In genomic region chr11:66287256-66288137, GRCh38 we compare ENCODE assay signal across 9 cellular contexts. TPM values are rescaled to one million over a fixed set of nuclear protein-coding genes. Genes with fewer than 3 reads are reported as not detected.
A peak's percentile ranks its signal among the peaks of the same experiment; 100 is the strongest.
DNase-seq lines count a peak whose midpoint lies in the region; ATAC-seq and TF ChIP-seq lines count a peak whose summit lies in the region.
"Had no signal": no experiment of that assay in that cellular context is flagged by ENCODE, and none has a peak within 500 bp of the region (broad histone marks: within the 10 kb centered on the region; RNA-seq: fewer than 3 reads in every experiment).

No MANE protein-coding gene starts in this region.

- H3K9me3 Mint-ChIP-seq in activated T-cell treated with anti-CD3 and anti-CD28 coated beads, Interleukin-2, amount 50 U/mL, for 24 hours, result no peaks in the 10 kb centered on the region
- H3K9me3 Mint-ChIP-seq in activated naive CD4-positive, alpha-beta T cell treated with anti-CD3 and anti-CD28 coated beads, Interleukin-2, amount 50 U/mL, for 72 hours, result no peaks in the 10 kb centered on the region

- peak overlapping the region; percentile 69 to 75 for H3K4me3 ChIP-seq in left lung
- H3K4me3 ChIP-seq in tibial artery, result peak overlapping the region; percentile 83 to 91

- H3K9me3 ChIP-seq in left lung, result no peaks in the 10 kb centered on the region
- no peaks in the 10 kb centered on the region for H3K9me3 ChIP-seq in tibial artery

- peaks cover 45% of the 10 kb centered on the region for H3K4me1 Mint-ChIP-seq in activated T-cell treated with anti-CD3 and anti-CD28 coated beads, Interleukin-2, amount 50 U/mL, for 24 hours (ENCODE audit: low read depth)

- H3K4me1 ChIP-seq in left lung, result peaks cover 16 to 39% of the 10 kb centered on the region in 2 donors
- H3K4me1 ChIP-seq in tibial artery, result peaks cover 3 to 43% (median 35%) of the 10 kb centered on the region in 4 donors

- peaks cover 13 to 28% of the 10 kb centered on the region in 2 donors for H3K27me3 ChIP-seq in left lung
- peaks cover 0 to 7% of the 10 kb centered on the region in 2 donors for H3K27me3 ChIP-seq in tibial artery

- H3K27ac Mint-ChIP-seq in activated T-cell treated with anti-CD3 and anti-CD28 coated beads, Interleukin-2, amount 50 U/mL, for 24 hours, result peak overlapping the region; percentile 92
- H3K27ac Mint-ChIP-seq in activated naive CD4-positive, alpha-beta T cell treated with anti-CD3 and anti-CD28 coated beads, Interleukin-2, amount 50 U/mL, for 72 hours, result peak overlapping the region; percentile 65 to 89

- no peak for DNase-seq in activated T-cell treated with anti-CD3 and anti-CD28 coated beads, Interleukin-2, amount 50 U/mL, for 24 hours
- DNase-seq in activated T-cell treated with anti-CD3 and anti-CD28 coated beads for 4 hours (no peak), left lung (no peak), tibial artery (no peak), NOMO-1 treated with DMSO at 0.1 percent for 48 hours (lab: John Stamatoyannopoulos, UW; ENCODE audit: unreplicated experiment) (no peak), T1000 (lab: John Stamatoyannopoulos, UW) (no peak), kidney tubule cell (ENCODE audit: low spot score) (no peak)
- no peak for DNase-seq in activated naive CD4-positive, alpha-beta T cell treated with anti-CD3 and anti-CD28 coated beads, Interleukin-2, amount 50 U/mL, for 72 hours (ENCODE audit: low spot score in 2 of 2)
- DNase-seq: DMS79 had no signal

- H3K36me3 ChIP-seq in left lung (peaks cover 0 to 20% of the 10 kb centered on the region in 2 donors), tibial artery (peaks cover 0 to 17% (median 4%) of the 10 kb centered on the region in 3 donors)

- ATAC-seq in activated naive CD4-positive, alpha-beta T cell treated with anti-CD3 and anti-CD28 coated beads, Interleukin-2, amount 50 U/mL, for 72 hours, result no peak
- ATAC-seq in left lung, result no peak

- peaks cover 40% of the 10 kb centered on the region for H3K36me3 Mint-ChIP-seq in activated T-cell treated with anti-CD3 and anti-CD28 coated beads, Interleukin-2, amount 50 U/mL, for 24 hours (ENCODE audit: low read depth)
- H3K36me3 Mint-ChIP-seq in activated naive CD4-positive, alpha-beta T cell treated with anti-CD3 and anti-CD28 coated beads, Interleukin-2, amount 50 U/mL, for 72 hours, result no peaks in the 10 kb centered on the region

- H3K27ac ChIP-seq in left lung, result no peak overlapping the region
- peak overlapping the region in 1 of 2 donors; percentile 96 for H3K27ac ChIP-seq in tibial artery

- intact Hi-C loops in left lung (cut with DNase I), result no loop called here
- intact Hi-C loops in tibial artery (cut with DNase I; ENCODE audit: low total_unique reads), result no loop called here

- TF ChIP-seq CTCF in left lung (IDR thresholded peaks at IDR 0.05) (no peak), tibial artery (IDR thresholded peaks at IDR 0.05) (no peak)

- H3K4me3 Mint-ChIP-seq in activated T-cell treated with anti-CD3 and anti-CD28 coated beads, Interleukin-2, amount 50 U/mL, for 24 hours, result peak overlapping the region; percentile 93

- peaks cover 10% of the 10 kb centered on the region for H3K27me3 Mint-ChIP-seq in activated T-cell treated with anti-CD3 and anti-CD28 coated beads, Interleukin-2, amount 50 U/mL, for 24 hours

RNA-seq across cellular contexts. Expression of gene YIF1A, which starts 1.4 kb away (rescaled TPM):
- 10 to 100 TPM; 45.9 to 55.4 TPM for total RNA-seq in activated naive CD4-positive, alpha-beta T cell treated with anti-CD3 and anti-CD28 coated beads, Interleukin-2, amount 50 U/mL, for 72 hours
- total RNA-seq in left lung, result 100 to 1,000 TPM in 1 of 2 donors, 10 to 100 TPM in 1; 97.1 to 118 TPM

RNA-seq across cellular contexts. Expression of gene TMEM151A, which starts 4.2 kb away (rescaled TPM):
- not detected for total RNA-seq in activated naive CD4-positive, alpha-beta T cell treated with anti-CD3 and anti-CD28 coated beads, Interleukin-2, amount 50 U/mL, for 72 hours
- under 1 TPM in 1 of 2 donors, not detected in 1; 0.21 TPM for total RNA-seq in left lung

RNA-seq across cellular contexts. Expression of gene CNIH2, which starts 9.5 kb away (rescaled TPM):
- 1 to 10 TPM; 1.7 to 4.5 TPM for total RNA-seq in activated naive CD4-positive, alpha-beta T cell treated with anti-CD3 and anti-CD28 coated beads, Interleukin-2, amount 50 U/mL, for 72 hours
- total RNA-seq in left lung, result 1 to 10 TPM in 1 of 2 donors, under 1 TPM in 1; 0.81 to 1.4 TPM

RNA-seq across cellular contexts. Expression of gene RAB1B, which starts 19.1 kb away (rescaled TPM):
- total RNA-seq in activated naive CD4-positive, alpha-beta T cell treated with anti-CD3 and anti-CD28 coated beads, Interleukin-2, amount 50 U/mL, for 72 hours, result 100 to 1,000 TPM; 138 to 153 TPM
- total RNA-seq in left lung, result 100 to 1,000 TPM; 141 to 154 TPM

RNA-seq across cellular contexts. Expression of gene CD248, which starts 29.3 kb away (rescaled TPM):
- under 1 TPM; 0.31 to 0.36 TPM for total RNA-seq in activated naive CD4-positive, alpha-beta T cell treated with anti-CD3 and anti-CD28 coated beads, Interleukin-2, amount 50 U/mL, for 72 hours
- total RNA-seq in left lung, result 10 to 100 TPM; 69.8 to 74.3 TPM
